1 cellular context compared by ENCODE assay signal in the genomic region with DNA sequence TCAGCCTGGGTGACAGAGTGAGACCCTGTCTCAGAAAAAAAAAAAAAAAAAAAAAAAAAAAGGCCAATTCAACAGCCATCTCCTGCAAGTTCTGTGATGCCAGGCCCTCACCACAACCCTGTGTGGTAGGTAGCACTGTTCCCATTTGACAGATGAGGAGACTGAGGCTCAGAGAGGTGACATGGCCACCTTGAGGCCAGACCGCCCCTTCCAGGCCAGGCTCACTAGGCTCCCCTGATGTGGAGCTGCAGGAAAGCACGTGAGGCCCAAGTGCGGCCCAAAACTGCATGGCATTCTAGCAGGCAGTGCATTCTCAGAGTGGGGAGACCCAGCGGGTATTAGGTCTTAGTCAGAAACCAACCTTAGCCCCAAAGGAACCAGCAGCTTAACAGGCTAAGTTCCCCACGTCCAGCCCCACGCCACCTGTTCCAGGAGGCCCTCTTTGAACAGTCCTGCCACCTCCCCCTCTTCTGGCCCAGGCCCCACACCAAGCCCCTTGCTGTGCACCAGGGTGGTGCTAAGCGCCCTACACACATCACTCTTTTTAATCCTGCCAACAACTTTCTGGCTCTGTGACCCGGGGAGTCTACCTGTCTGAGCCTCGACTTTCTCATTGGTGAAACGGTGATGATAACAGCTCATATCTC.
A peak's percentile ranks its signal among the peaks of the same experiment; 100 is the strongest.
TF ChIP-seq lines count a peak whose summit lies in the region.

No MANE protein-coding gene starts in this region.

TF ChIP-seq in HepG2, 621 proteins besides CTCF, POLR2A, EP300 and RAD21:
- TF ChIP-seq TAF15 (IDR thresholded peaks at IDR 0.05; ENCODE audit: low read depth, low read length, poor library complexity, severe bottlenecking) (no peak), ZNF597 (CRISPR knock-in tag; IDR thresholded peaks at IDR 0.05) (no peak), ZBTB43 (CRISPR knock-in tag; conservative IDR thresholded peaks at IDR 0.05) (no peak), ZNF629 (CRISPR knock-in tag; conservative IDR thresholded peaks at IDR 0.05) (peak; percentile 89), ZBTB25 (CRISPR knock-in tag; IDR thresholded peaks at IDR 0.05) (no peak), IRF2 (CRISPR knock-in tag; IDR thresholded peaks at IDR 0.05) (no peak)
TF ChIP-seq in HepG2: peak in this region for 1.
